In genomic region chr1:58412071-58412580, GRCh38 we compare ENCODE assay signal across 20 cellular contexts.
DNase-seq lines count a peak whose midpoint lies in the region; ATAC-seq and TF ChIP-seq lines count a peak whose summit lies in the region.
"Had no signal": no experiment of that assay in that cellular context is flagged by ENCODE, and none has a peak within 500 bp of the region (broad histone marks: within the 10 kb centered on the region; RNA-seq: fewer than 3 reads in every experiment).

No MANE protein-coding gene starts in this region.

- no peak overlapping the region for H3K4me3 ChIP-seq in RWPE2 (ENCODE audit: severe bottlenecking)
- H3K4me3 ChIP-seq: colonic mucosa, esophagus squamous epithelium, GM23338, mucosa of descending colon, psoas muscle had no signal

- H3K27me3 ChIP-seq in RWPE2 (ENCODE audit: insufficient read depth, poor library complexity, severe bottlenecking), result no peaks in the 10 kb centered on the region
- H3K27me3 ChIP-seq: colonic mucosa, esophagus squamous epithelium had no signal

- TF ChIP-seq CTCF in RWPE2 (IDR thresholded peaks at IDR 0.05; ENCODE audit: poor library complexity, severe bottlenecking), result no peak

- DNase-seq in ELR (ENCODE audit: low read depth) (peak; percentile 69), RWPE2 (ENCODE audit: low spot score) (no peak), fibroblast of peridontal ligament (ENCODE audit: extremely low read depth) (peak; percentile 33), renal cortical epithelial cell (ENCODE audit: low read depth) (peak; percentile 87), globus pallidus (ENCODE audit: low spot score) (no peak)
- DNase-seq: activated CD4-positive, alpha-beta T cell treated with anti-CD3 and anti-CD28 coated beads, Interleukin-2, amount 10 ng/mL, durations not matched to agents 24 days and 14 days; activated T-cell treated with anti-CD3 and anti-CD28 coated beads, Interleukin-2, amount 50 U/mL, for 1 hour; colonic mucosa; esophagus squamous epithelium; mucosa of descending colon; NCI-H1694 treated with DMSO at 0.1 percent for 48 hours; psoas muscle; Right ventricle myocardium superior; T-helper 9 cell had no signal

- no peaks in the 10 kb centered on the region for H3K36me3 ChIP-seq in RWPE2 (ENCODE audit: low read depth)
- H3K36me3 ChIP-seq: colonic mucosa, esophagus squamous epithelium had no signal

- H3K27ac ChIP-seq in RWPE2 (ENCODE audit: poor library complexity, severe bottlenecking), result no peak overlapping the region
- H3K27ac ChIP-seq: C4-2B, colonic mucosa, esophagus squamous epithelium, KMS-11, psoas muscle had no signal

- H3K4me1 ChIP-seq in RWPE2 (ENCODE audit: insufficient read depth, poor library complexity, severe bottlenecking), result no peaks in the 10 kb centered on the region
- H3K4me1 ChIP-seq: colonic mucosa, psoas muscle had no signal

- ATAC-seq in RWPE2 (ENCODE audit: low read depth) (peak; percentile 31; the same call in 1 of the 3 replicates), HG03039 (IDR thresholded peaks at IDR 0.05; ENCODE audit: unreplicated experiment) (no peak), HG03097 (IDR thresholded peaks at IDR 0.05; ENCODE audit: low FRiP score, unreplicated experiment) (no peak), GM18520 (IDR thresholded peaks at IDR 0.05; ENCODE audit: unreplicated experiment) (no peak)
- ATAC-seq: GM23338, mucosa of descending colon, psoas muscle had no signal

- no peaks in the 10 kb centered on the region for H3K9me3 ChIP-seq in RWPE2 (ENCODE audit: severe bottlenecking)
- H3K9me3 ChIP-seq: colonic mucosa, esophagus squamous epithelium, mucosa of descending colon, psoas muscle had no signal

Comparison
In these comparisons a context has a peak if more than half of its experiments do, and no peak if none do; other contexts are left out.
1. DNase-seq: peak in ELR (single experiment), fibroblast of peridontal ligament (single experiment) and renal cortical epithelial cell (single experiment); none in RWPE2 (single experiment) and globus pallidus (single experiment).